Comparison of ENCODE assay signal across 26 cellular contexts in genomic region chr16:86910821-86911220, GRCh38.
"Had no signal": no experiment of that assay in that cellular context is flagged by ENCODE, and none has a peak within 500 bp of the region (broad histone marks: within the 10 kb centered on the region; RNA-seq: fewer than 3 reads in every experiment).

No MANE protein-coding gene starts in this region.

- H3K4me3 ChIP-seq: ascending aorta, heart left ventricle, left lung, lower lobe of right lung, tibial nerve had no signal

- H3K27ac Mint-ChIP-seq: activated CD4-positive, alpha-beta memory T cell treated with anti-CD3 and anti-CD28 coated beads, Interleukin-2, amount 10 ng/mL, durations not matched to agents 7 days and 5 days; activated CD4-positive, alpha-beta T cell treated with anti-CD3 and anti-CD28 coated beads, Interleukin-2, amount 10 ng/mL, durations not matched to agents 7 days and 5 days; activated naive CD4-positive, alpha-beta T cell treated with anti-CD3 and anti-CD28 coated beads, Interleukin-2, amount 10 ng/mL, durations not matched to agents 7 days and 5 days; activated naive CD8-positive, alpha-beta T cell treated with anti-CD3 and anti-CD28 coated beads, Interleukin-2, amount 10 ng/mL, durations not matched to agents 7 days and 5 days; activated T-cell treated with anti-CD3 and anti-CD28 coated beads, Interleukin-2, amount 50 U/mL, for 24 hours; brain; dendritic cell treated with granulocyte-macrophage colony-stimulating factor and Interleukin-4, amounts not matched to agents 40 ng/mL and 50 ng/mL, for 4 days; endodermal cell; naive thymus-derived CD4-positive, alpha-beta T cell had no signal

- H3K27ac ChIP-seq: ascending aorta, heart left ventricle, left lung, lower lobe of right lung, tibial nerve had no signal

- ATAC-seq: esophagus mucosa; heart left ventricle; left lung; lower lobe of right lung; naive thymus-derived CD4-positive, alpha-beta T cell; right cardiac atrium had no signal

- H3K9me3 Mint-ChIP-seq: activated CD4-positive, alpha-beta memory T cell treated with anti-CD3 and anti-CD28 coated beads, Interleukin-2, amount 10 ng/mL, durations not matched to agents 7 days and 5 days; activated CD4-positive, alpha-beta T cell treated with anti-CD3 and anti-CD28 coated beads, Interleukin-2, amount 10 ng/mL, durations not matched to agents 7 days and 5 days; activated naive CD4-positive, alpha-beta T cell treated with anti-CD3 and anti-CD28 coated beads, Interleukin-2, amount 10 ng/mL, durations not matched to agents 7 days and 5 days; activated naive CD8-positive, alpha-beta T cell treated with anti-CD3 and anti-CD28 coated beads, Interleukin-2, amount 10 ng/mL, durations not matched to agents 7 days and 5 days; activated T-cell treated with anti-CD3 and anti-CD28 coated beads, Interleukin-2, amount 50 U/mL, for 24 hours; brain; dendritic cell treated with granulocyte-macrophage colony-stimulating factor and Interleukin-4, amounts not matched to agents 40 ng/mL and 50 ng/mL, for 4 days; endodermal cell had no signal

- H3K4me1 Mint-ChIP-seq: activated CD4-positive, alpha-beta memory T cell treated with anti-CD3 and anti-CD28 coated beads, Interleukin-2, amount 10 ng/mL, durations not matched to agents 7 days and 5 days; activated CD4-positive, alpha-beta T cell treated with anti-CD3 and anti-CD28 coated beads, Interleukin-2, amount 10 ng/mL, durations not matched to agents 7 days and 5 days; activated naive CD4-positive, alpha-beta T cell treated with anti-CD3 and anti-CD28 coated beads, Interleukin-2, amount 10 ng/mL, durations not matched to agents 7 days and 5 days; activated naive CD8-positive, alpha-beta T cell treated with anti-CD3 and anti-CD28 coated beads, Interleukin-2, amount 10 ng/mL, durations not matched to agents 7 days and 5 days; endodermal cell had no signal

- H3K4me3 Mint-ChIP-seq: activated CD4-positive, alpha-beta memory T cell treated with anti-CD3 and anti-CD28 coated beads, Interleukin-2, amount 10 ng/mL, durations not matched to agents 7 days and 5 days; activated CD4-positive, alpha-beta T cell treated with anti-CD3 and anti-CD28 coated beads, Interleukin-2, amount 10 ng/mL, durations not matched to agents 7 days and 5 days; activated naive CD4-positive, alpha-beta T cell treated with anti-CD3 and anti-CD28 coated beads, Interleukin-2, amount 10 ng/mL, durations not matched to agents 7 days and 5 days; activated naive CD8-positive, alpha-beta T cell treated with anti-CD3 and anti-CD28 coated beads, Interleukin-2, amount 10 ng/mL, durations not matched to agents 7 days and 5 days; activated T-cell treated with anti-CD3 and anti-CD28 coated beads, Interleukin-2, amount 50 U/mL, for 24 hours; brain; dendritic cell treated with granulocyte-macrophage colony-stimulating factor and Interleukin-4, amounts not matched to agents 40 ng/mL and 50 ng/mL, for 4 days; endodermal cell; naive thymus-derived CD4-positive, alpha-beta T cell had no signal

- DNase-seq: activated CD4-positive, alpha-beta memory T cell treated with anti-CD3 and anti-CD28 coated beads, Interleukin-2, amount 10 ng/mL, durations not matched to agents 7 days and 5 days; activated CD4-positive, alpha-beta T cell treated with anti-CD3 and anti-CD28 coated beads, Interleukin-2, amount 10 ng/mL, durations not matched to agents 7 days and 5 days; activated CD4-positive, CD25-positive, alpha-beta regulatory T cell treated with anti-CD3 and anti-CD28 coated beads, Interleukin-2, amount 50 U/mL, for 72 hours; activated CD8-positive, alpha-beta memory T cell treated with anti-CD3 and anti-CD28 coated beads, Interleukin-2, amount 50 U/mL, for 48 hours; activated gamma-delta T cell; activated naive CD4-positive, alpha-beta T cell treated with anti-CD3 and anti-CD28 coated beads, Interleukin-2, amount 10 ng/mL, durations not matched to agents 7 days and 5 days; activated naive CD8-positive, alpha-beta T cell treated with anti-CD3 and anti-CD28 coated beads, Interleukin-2, amount 10 ng/mL, durations not matched to agents 7 days and 5 days; activated T-cell treated with anti-CD3 and anti-CD28 coated beads, Interleukin-2, amount 50 U/mL, for 24 hours; caudate nucleus; endodermal cell; foreskin fibroblast; heart left ventricle; kidney glomerular epithelial cell; left lung; lower lobe of right lung; naive thymus-derived CD4-positive, alpha-beta T cell; posterior cingulate gyrus; right cardiac atrium; stimulated activated CD4-positive, alpha-beta T cell treated with anti-CD3 and anti-CD28 coated beads, Interleukin-2, amount 100 ng/mL, for 48 hours; stimulated activated naive CD4-positive, alpha-beta T cell treated with Interleukin-2 at 50 U/mL for 16 hours had no signal

- H3K36me3 Mint-ChIP-seq: activated naive CD4-positive, alpha-beta T cell treated with anti-CD3 and anti-CD28 coated beads, Interleukin-2, amount 10 ng/mL, durations not matched to agents 7 days and 5 days; activated naive CD8-positive, alpha-beta T cell treated with anti-CD3 and anti-CD28 coated beads, Interleukin-2, amount 10 ng/mL, durations not matched to agents 7 days and 5 days; brain; naive thymus-derived CD4-positive, alpha-beta T cell had no signal

- H3K4me1 ChIP-seq: ascending aorta, left lung, lower lobe of right lung had no signal

- H3K27me3 ChIP-seq: ascending aorta, heart left ventricle had no signal

- H3K36me3 ChIP-seq: ascending aorta, heart left ventricle, left lung, lower lobe of right lung, tibial nerve had no signal

- FAIRE-seq: TTC549 had no signal

- H3K9me3 ChIP-seq: ascending aorta, heart left ventricle, left lung, lower lobe of right lung, tibial nerve had no signal

- H3K27me3 Mint-ChIP-seq: activated CD4-positive, alpha-beta memory T cell treated with anti-CD3 and anti-CD28 coated beads, Interleukin-2, amount 10 ng/mL, durations not matched to agents 7 days and 5 days; activated CD4-positive, alpha-beta T cell treated with anti-CD3 and anti-CD28 coated beads, Interleukin-2, amount 10 ng/mL, durations not matched to agents 7 days and 5 days; activated naive CD4-positive, alpha-beta T cell treated with anti-CD3 and anti-CD28 coated beads, Interleukin-2, amount 10 ng/mL, durations not matched to agents 7 days and 5 days; activated naive CD8-positive, alpha-beta T cell treated with anti-CD3 and anti-CD28 coated beads, Interleukin-2, amount 10 ng/mL, durations not matched to agents 7 days and 5 days had no signal
